In genomic region chr12:107365703-107366102, GRCh38 we compare ENCODE assay signal across 32 cellular contexts.
"Had no signal": no experiment of that assay in that cellular context is flagged by ENCODE, and none has a peak within 500 bp of the region (broad histone marks: within the 10 kb centered on the region; RNA-seq: fewer than 3 reads in every experiment).

No MANE protein-coding gene starts in this region.

- H3K36me3 ChIP-seq: left lung, lower lobe of right lung, pancreas, prostate gland, suprapubic skin, thoracic aorta, tibial artery, upper lobe of right lung had no signal

- H3K9me3 ChIP-seq: left lung, lower lobe of right lung, pancreas, prostate gland, suprapubic skin, thoracic aorta, tibial artery, upper lobe of right lung had no signal

- FAIRE-seq: keratinocyte, pancreas, urothelium cell line had no signal

- H3K4me3 ChIP-seq: left lung, lower lobe of right lung, pancreas, prostate gland, skin epidermis, suprapubic skin, thoracic aorta, tibial artery, upper lobe of right lung had no signal

- H3K27me3 ChIP-seq: left lung, pancreas, suprapubic skin, tibial artery, upper lobe of right lung had no signal

- H3K27ac Mint-ChIP-seq: mesothelial cell of epicardium; stimulated activated effector memory CD8-positive, alpha-beta T cell treated with anti-CD3 and anti-CD28 coated beads, Interleukin-12 subunit alpha, Interleukin-12 subunit beta, amount 100 ng/mL, for 72 hours; stimulated activated naive CD8-positive, alpha-beta T cell treated with anti-CD3 and anti-CD28 coated beads, Interleukin-15, Interleukin-2, amounts not matched to agents 100 ng/mL and 50 ng/mL, for 24 hours had no signal

- H3K27me3 Mint-ChIP-seq: naive B cell; natural killer cell treated with Interleukin-12 subunit alpha and Interleukin-12 subunit beta and Interleukin-15 and Interleukin-18, amount 100 ng/mL, for 72 hours; stimulated activated naive CD8-positive, alpha-beta T cell treated with anti-CD3 and anti-CD28 coated beads, Interleukin-15, Interleukin-2, amounts not matched to agents 100 ng/mL and 50 ng/mL, for 24 hours had no signal

- H3K4me3 Mint-ChIP-seq: mesothelial cell of epicardium; naive B cell; natural killer cell treated with Interleukin-12 subunit alpha and Interleukin-12 subunit beta and Interleukin-15 and Interleukin-18, amount 100 ng/mL, for 72 hours; stimulated activated effector memory CD8-positive, alpha-beta T cell treated with anti-CD3 and anti-CD28 coated beads, Interleukin-12 subunit alpha, Interleukin-12 subunit beta, amount 100 ng/mL, for 72 hours; stimulated activated naive CD8-positive, alpha-beta T cell treated with anti-CD3 and anti-CD28 coated beads, Interleukin-15, Interleukin-2, amounts not matched to agents 100 ng/mL and 50 ng/mL, for 24 hours had no signal

- H3K27ac ChIP-seq: left lung, lower lobe of right lung, pancreas, prostate gland, skin epidermis, suprapubic skin, thoracic aorta, tibial artery, upper lobe of right lung had no signal

- H3K36me3 Mint-ChIP-seq: mesothelial cell of epicardium; naive B cell; natural killer cell treated with Interleukin-12 subunit alpha and Interleukin-12 subunit beta and Interleukin-15 and Interleukin-18, amount 100 ng/mL, for 72 hours; stimulated activated effector memory CD8-positive, alpha-beta T cell treated with anti-CD3 and anti-CD28 coated beads, Interleukin-12 subunit alpha, Interleukin-12 subunit beta, amount 100 ng/mL, for 72 hours had no signal

- DNase-seq: hippocampal formation; kidney glomerular epithelial cell; left colon; left lung; lower lobe of right lung; mammary epithelial cell; mesenchymal stem cell; naive B cell; nucleus accumbens; pancreas; posterior cingulate gyrus; retina; right cardiac atrium; stimulated activated CD4-positive, alpha-beta T cell treated with anti-CD3 and anti-CD28 coated beads, Interleukin-12 subunit alpha, Interleukin-12 subunit beta, amount 100 ng/mL, for 4 hours; stimulated activated CD4-positive, alpha-beta T cell treated with anti-CD3 and anti-CD28 coated beads, Interleukin-15, amount 100 ng/mL, for 24 hours; stimulated activated CD4-positive, alpha-beta T cell treated with anti-CD3 and anti-CD28 coated beads, Interleukin-2, amount 100 ng/mL, for 24 hours; stimulated activated CD4-positive, alpha-beta T cell treated with anti-CD3 and anti-CD28 coated beads, Interleukin-4, amount 100 ng/mL, for 24 hours; stimulated activated naive CD4-positive, alpha-beta T cell; tibial artery; trophoblast cell; upper lobe of right lung had no signal

- ATAC-seq: left colon; left lung; lower lobe of right lung; natural killer cell treated with Interleukin-12 subunit alpha and Interleukin-12 subunit beta and Interleukin-15 and Interleukin-18, amount 100 ng/mL, for 72 hours; pancreas; right cardiac atrium; sciatic nerve; stimulated activated effector memory CD8-positive, alpha-beta T cell treated with anti-CD3 and anti-CD28 coated beads, Interleukin-12 subunit alpha, Interleukin-12 subunit beta, amount 100 ng/mL, for 72 hours; upper lobe of right lung had no signal

- H3K9me3 Mint-ChIP-seq: mesothelial cell of epicardium; stimulated activated effector memory CD8-positive, alpha-beta T cell treated with anti-CD3 and anti-CD28 coated beads, Interleukin-12 subunit alpha, Interleukin-12 subunit beta, amount 100 ng/mL, for 72 hours; stimulated activated naive CD8-positive, alpha-beta T cell treated with anti-CD3 and anti-CD28 coated beads, Interleukin-15, Interleukin-2, amounts not matched to agents 100 ng/mL and 50 ng/mL, for 24 hours had no signal

- H3K4me1 ChIP-seq: left lung, lower lobe of right lung, pancreas, prostate gland, suprapubic skin, tibial artery, upper lobe of right lung had no signal
